In the genomic region with DNA sequence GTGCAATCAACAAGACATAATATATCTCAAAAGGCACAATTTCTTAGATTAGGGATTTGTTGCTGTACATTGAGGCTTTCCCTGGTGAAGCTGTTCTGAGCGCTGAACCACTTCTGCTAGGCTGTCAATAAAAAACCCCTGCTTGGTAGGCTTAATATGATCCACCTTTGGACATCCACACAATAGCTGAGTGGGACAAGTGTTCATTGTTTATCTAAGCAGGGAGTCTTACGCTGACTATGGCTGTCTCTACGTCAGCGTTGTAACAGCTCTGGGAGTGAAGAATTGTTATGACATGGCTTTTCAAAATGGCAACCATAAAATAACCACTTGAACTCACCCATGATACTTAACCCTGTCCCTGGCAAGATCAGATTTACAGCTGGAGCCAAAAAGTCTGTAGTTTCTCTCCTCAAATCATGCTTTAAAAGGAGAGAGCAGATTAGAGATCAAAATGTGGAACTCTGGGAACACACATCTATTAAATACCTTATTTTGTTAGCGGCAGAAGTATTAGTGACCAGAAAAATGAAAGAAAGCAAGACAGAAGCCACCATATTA, we compare ENCODE assay signal across 32 cellular contexts.
DNase-seq lines count a peak whose midpoint lies in the region; ATAC-seq and TF ChIP-seq lines count a peak whose summit lies in the region.
"Had no signal": no experiment of that assay in that cellular context is flagged by ENCODE, and none has a peak within 500 bp of the region (broad histone marks: within the 10 kb centered on the region; RNA-seq: fewer than 3 reads in every experiment).

No MANE protein-coding gene starts in this region.

- no peak for TF ChIP-seq CTCF in endodermal cell (conservative IDR thresholded peaks at IDR 0.05)

- H3K36me3 Mint-ChIP-seq in endodermal cell (ENCODE audit: low read depth), result no peaks in the 10 kb centered on the region
- H3K36me3 Mint-ChIP-seq: activated naive CD8-positive, alpha-beta T cell treated with anti-CD3 and anti-CD28 coated beads, Interleukin-2, amount 10 ng/mL, durations not matched to agents 7 days and 5 days; CD4-positive, alpha-beta memory T cell; stimulated activated naive B cell treated with anti-CD40 and anti-IgM and Interleukin-4, amounts not matched to agents 10 μg/mL and 1 μg/mL and 100 μg/mL, for 72 hours had no signal

- H3K4me1 ChIP-seq in endodermal cell (ENCODE audit: control insufficient read depth, insufficient read depth, low read length), result no peaks in the 10 kb centered on the region
- H3K4me1 ChIP-seq: colonic mucosa, parathyroid adenoma had no signal

- H3K9ac ChIP-seq in endodermal cell (ENCODE audit: extremely low read depth, low read length, poor library complexity, severe bottlenecking), result no peak overlapping the region
- H3K9ac ChIP-seq: parathyroid adenoma had no signal

- ATAC-seq in HG03565 (IDR thresholded peaks at IDR 0.05; ENCODE audit: unreplicated experiment), result no peak
- no peak for ATAC-seq in GM18520 (IDR thresholded peaks at IDR 0.05; ENCODE audit: unreplicated experiment)
- ATAC-seq: left lobe of liver; stimulated activated naive B cell treated with anti-CD40 and anti-IgM and Interleukin-4, amounts not matched to agents 10 μg/mL and 1 μg/mL and 100 μg/mL, for 72 hours had no signal

- no peaks in the 10 kb centered on the region for H3K4me1 Mint-ChIP-seq in endodermal cell
- H3K4me1 Mint-ChIP-seq: activated B cell treated with CpG ODN at 0.5 μM for 24 hours; activated CD4-positive, alpha-beta T cell treated with anti-CD3 and anti-CD28 coated beads, Interleukin-2, amount 10 ng/mL, durations not matched to agents 7 days and 5 days; activated naive CD8-positive, alpha-beta T cell treated with anti-CD3 and anti-CD28 coated beads, Interleukin-2, amount 10 ng/mL, durations not matched to agents 7 days and 5 days; B cell; CD4-positive, alpha-beta memory T cell; stimulated activated naive B cell treated with anti-CD40 and anti-IgM and Interleukin-4, amounts not matched to agents 10 μg/mL and 1 μg/mL and 100 μg/mL, for 72 hours had no signal

- DNase-seq in HEK293T (ENCODE audit: extremely low spot score) (peak; percentile 9), NCI-H2029 (lab: John Stamatoyannopoulos, UW) (peak; percentile 87), NCI-H748 treated with DMSO at 0.1 percent for 48 hours (lab: John Stamatoyannopoulos, UW) (peak; percentile 65), left kidney (ENCODE audit: low read depth, low spot score) (peak; percentile 53), hepatic stellate cell (ENCODE audit: low spot score) (no peak), endodermal cell (no peak)
- DNase-seq: ACHN; activated B cell treated with CpG ODN at 0.5 μM for 24 hours; activated CD4-positive, alpha-beta T cell treated with anti-CD3 and anti-CD28 coated beads, Interleukin-2, amount 10 ng/mL, durations not matched to agents 7 days and 5 days; activated effector memory CD4-positive, alpha-beta T cell treated with anti-CD3 and anti-CD28 coated beads, Interleukin-2, amount 50 U/mL, for 16 hours; activated naive CD8-positive, alpha-beta T cell treated with anti-CD3 and anti-CD28 coated beads, Interleukin-2, amount 10 ng/mL, durations not matched to agents 7 days and 5 days; activated T-cell treated with anti-CD3 and anti-CD28 coated beads, Interleukin-2, amount 50 U/mL, for 1 hour; aorta; CD4-positive, alpha-beta memory T cell; colonic mucosa; DMS 273 treated with DMSO at 0.1 percent for 48 hours; effector CD4-positive, alpha-beta T cell; NCI-H1048; NCI-H2171 treated with DMSO at 0.1 percent for 48 hours; NCI-H82; stimulated activated naive B cell treated with anti-CD40 and anti-IgM and Interleukin-4, amounts not matched to agents 10 μg/mL and 1 μg/mL and 100 μg/mL, for 72 hours; substantia nigra; trophoblast cell had no signal

- H3K27ac Mint-ChIP-seq in endodermal cell, result no peak overlapping the region
- H3K27ac Mint-ChIP-seq: activated B cell treated with CpG ODN at 0.5 μM for 24 hours; activated CD4-positive, alpha-beta T cell treated with anti-CD3 and anti-CD28 coated beads, Interleukin-2, amount 10 ng/mL, durations not matched to agents 7 days and 5 days; activated naive CD8-positive, alpha-beta T cell treated with anti-CD3 and anti-CD28 coated beads, Interleukin-2, amount 10 ng/mL, durations not matched to agents 7 days and 5 days; B cell; CD4-positive, alpha-beta memory T cell; stimulated activated naive B cell treated with anti-CD40 and anti-IgM and Interleukin-4, amounts not matched to agents 10 μg/mL and 1 μg/mL and 100 μg/mL, for 72 hours had no signal

- no peak overlapping the region for H3K4me3 Mint-ChIP-seq in endodermal cell
- H3K4me3 Mint-ChIP-seq: activated B cell treated with CpG ODN at 0.5 μM for 24 hours; activated CD4-positive, alpha-beta T cell treated with anti-CD3 and anti-CD28 coated beads, Interleukin-2, amount 10 ng/mL, durations not matched to agents 7 days and 5 days; activated naive CD8-positive, alpha-beta T cell treated with anti-CD3 and anti-CD28 coated beads, Interleukin-2, amount 10 ng/mL, durations not matched to agents 7 days and 5 days; B cell; CD4-positive, alpha-beta memory T cell; stimulated activated naive B cell treated with anti-CD40 and anti-IgM and Interleukin-4, amounts not matched to agents 10 μg/mL and 1 μg/mL and 100 μg/mL, for 72 hours had no signal

- CTCF ChIA-PET in HEK293T (lab: Yijun Ruan, JAX), result no interaction called here

- no peak overlapping the region for H3K27ac ChIP-seq in endodermal cell (ENCODE audit: low read depth, low read length)
- H3K27ac ChIP-seq: cardiac muscle cell, colonic mucosa, parathyroid adenoma, RWPE1, SK-N-MC, skin epidermis had no signal

- POLR2A ChIA-PET in HEK293T (lab: Yijun Ruan, JAX), result no interaction called here

- H3K27me3 ChIP-seq in endodermal cell (ENCODE audit: control insufficient read depth, insufficient read depth, low read length, poor library complexity, severe bottlenecking), result no peaks in the 10 kb centered on the region
- H3K27me3 ChIP-seq: cardiac muscle cell, colonic mucosa had no signal

- H3K9me3 Mint-ChIP-seq in endodermal cell, result peaks cover 5% of the 10 kb centered on the region
- H3K9me3 Mint-ChIP-seq: activated B cell treated with CpG ODN at 0.5 μM for 24 hours; activated CD4-positive, alpha-beta T cell treated with anti-CD3 and anti-CD28 coated beads, Interleukin-2, amount 10 ng/mL, durations not matched to agents 7 days and 5 days; activated naive CD8-positive, alpha-beta T cell treated with anti-CD3 and anti-CD28 coated beads, Interleukin-2, amount 10 ng/mL, durations not matched to agents 7 days and 5 days had no signal

- WGBS in endodermal cell (ENCODE audit: insufficient coverage in 1 of 2, insufficient read length in 1 of 2), 2 experiments, result 80 to 93% methylated on average over 1 to 5 of the region's 5 CpGs

- H3K36me3 ChIP-seq in endodermal cell (ENCODE audit: control insufficient read depth, insufficient read depth, low read length), result no peaks in the 10 kb centered on the region
- H3K36me3 ChIP-seq: cardiac muscle cell, colonic mucosa had no signal

- no peak overlapping the region for H3K4me3 ChIP-seq in endodermal cell (ENCODE audit: low read length)
- H3K4me3 ChIP-seq: cardiac muscle cell, colonic mucosa, SK-N-MC, skin epidermis had no signal

- no peaks in the 10 kb centered on the region for H3K27me3 Mint-ChIP-seq in endodermal cell (ENCODE audit: insufficient read depth)
- H3K27me3 Mint-ChIP-seq: activated B cell treated with CpG ODN at 0.5 μM for 24 hours; activated CD4-positive, alpha-beta T cell treated with anti-CD3 and anti-CD28 coated beads, Interleukin-2, amount 10 ng/mL, durations not matched to agents 7 days and 5 days; B cell; CD4-positive, alpha-beta memory T cell; stimulated activated naive B cell treated with anti-CD40 and anti-IgM and Interleukin-4, amounts not matched to agents 10 μg/mL and 1 μg/mL and 100 μg/mL, for 72 hours had no signal

- no peaks in the 10 kb centered on the region for H3K9me3 ChIP-seq in endodermal cell (ENCODE audit: control insufficient read depth, low read length)
- H3K9me3 ChIP-seq: colonic mucosa had no signal

TF ChIP-seq in HEK293T, 16 proteins besides CTCF, POLR2A, EP300 and RAD21:
- TF ChIP-seq, protein P1, sequence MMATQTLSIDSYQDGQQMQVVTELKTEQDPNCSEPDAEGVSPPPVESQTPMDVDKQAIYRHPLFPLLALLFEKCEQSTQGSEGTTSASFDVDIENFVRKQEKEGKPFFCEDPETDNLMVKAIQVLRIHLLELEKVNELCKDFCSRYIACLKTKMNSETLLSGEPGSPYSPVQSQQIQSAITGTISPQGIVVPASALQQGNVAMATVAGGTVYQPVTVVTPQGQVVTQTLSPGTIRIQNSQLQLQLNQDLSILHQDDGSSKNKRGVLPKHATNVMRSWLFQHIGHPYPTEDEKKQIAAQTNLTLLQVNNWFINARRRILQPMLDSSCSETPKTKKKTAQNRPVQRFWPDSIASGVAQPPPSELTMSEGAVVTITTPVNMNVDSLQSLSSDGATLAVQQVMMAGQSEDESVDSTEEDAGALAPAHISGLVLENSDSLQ (IDR thresholded peaks at IDR 0.05), result peak; percentile 85
- TF ChIP-seq ELF4 (IDR thresholded peaks at IDR 0.05) (no peak), FOXK2 (IDR thresholded peaks at IDR 0.05) (no peak), NFRKB (IDR thresholded peaks at IDR 0.05) (no peak), FOXA1 (IDR thresholded peaks at IDR 0.05) (no peak)

Comparison
In these comparisons a context has a peak if more than half of its experiments do, and no peak if none do; other contexts are left out.
1. DNase-seq: peak in HEK293T (single experiment), NCI-H2029 (single experiment), NCI-H748 treated with DMSO at 0.1 percent for 48 hours (single experiment) and left kidney (single experiment); none in hepatic stellate cell (single experiment) and endodermal cell (single experiment).